Comparison of ENCODE assay signal across 1 cellular context in the genomic region with DNA sequence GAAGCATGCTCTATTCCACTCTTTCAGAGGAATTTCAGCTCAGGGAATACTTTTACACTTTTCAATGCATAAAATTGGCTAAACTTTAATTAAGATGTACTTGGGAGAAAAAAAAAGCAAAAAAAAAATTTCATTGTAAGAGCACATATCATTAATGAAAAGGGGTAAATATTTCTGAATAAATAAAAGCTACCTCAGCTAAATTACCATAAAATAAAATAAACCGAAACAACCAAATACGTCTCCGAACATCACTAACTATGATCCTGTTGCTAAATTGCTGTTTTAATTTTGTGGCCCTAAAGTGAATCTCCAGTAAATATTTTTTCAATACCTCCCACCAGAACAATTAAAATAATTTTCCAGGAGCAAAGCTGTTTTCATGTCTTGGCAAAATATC.
TF ChIP-seq lines count a peak whose summit lies in the region.

No MANE protein-coding gene starts in this region.

TF ChIP-seq in WTC11, 78 proteins besides CTCF, POLR2A, EP300 and RAD21 (continued from another document):
- TF ChIP-seq, protein P1, sequence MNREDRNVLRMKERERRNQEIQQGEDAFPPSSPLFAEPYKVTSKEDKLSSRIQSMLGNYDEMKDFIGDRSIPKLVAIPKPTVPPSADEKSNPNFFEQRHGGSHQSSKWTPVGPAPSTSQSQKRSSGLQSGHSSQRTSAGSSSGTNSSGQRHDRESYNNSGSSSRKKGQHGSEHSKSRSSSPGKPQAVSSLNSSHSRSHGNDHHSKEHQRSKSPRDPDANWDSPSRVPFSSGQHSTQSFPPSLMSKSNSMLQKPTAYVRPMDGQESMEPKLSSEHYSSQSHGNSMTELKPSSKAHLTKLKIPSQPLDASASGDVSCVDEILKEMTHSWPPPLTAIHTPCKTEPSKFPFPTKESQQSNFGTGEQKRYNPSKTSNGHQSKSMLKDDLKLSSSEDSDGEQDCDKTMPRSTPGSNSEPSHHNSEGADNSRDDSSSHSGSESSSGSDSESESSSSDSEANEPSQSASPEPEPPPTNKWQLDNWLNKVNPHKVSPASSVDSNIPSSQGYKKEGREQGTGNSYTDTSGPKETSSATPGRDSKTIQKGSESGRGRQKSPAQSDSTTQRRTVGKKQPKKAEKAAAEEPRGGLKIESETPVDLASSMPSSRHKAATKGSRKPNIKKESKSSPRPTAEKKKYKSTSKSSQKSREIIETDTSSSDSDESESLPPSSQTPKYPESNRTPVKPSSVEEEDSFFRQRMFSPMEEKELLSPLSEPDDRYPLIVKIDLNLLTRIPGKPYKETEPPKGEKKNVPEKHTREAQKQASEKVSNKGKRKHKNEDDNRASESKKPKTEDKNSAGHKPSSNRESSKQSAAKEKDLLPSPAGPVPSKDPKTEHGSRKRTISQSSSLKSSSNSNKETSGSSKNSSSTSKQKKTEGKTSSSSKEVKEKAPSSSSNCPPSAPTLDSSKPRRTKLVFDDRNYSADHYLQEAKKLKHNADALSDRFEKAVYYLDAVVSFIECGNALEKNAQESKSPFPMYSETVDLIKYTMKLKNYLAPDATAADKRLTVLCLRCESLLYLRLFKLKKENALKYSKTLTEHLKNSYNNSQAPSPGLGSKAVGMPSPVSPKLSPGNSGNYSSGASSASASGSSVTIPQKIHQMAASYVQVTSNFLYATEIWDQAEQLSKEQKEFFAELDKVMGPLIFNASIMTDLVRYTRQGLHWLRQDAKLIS (CRISPR knock-in tag; IDR thresholded peaks at IDR 0.05; ENCODE audit: borderline replicate concordance), result no peak
- TF ChIP-seq CBFB (CRISPR knock-in tag; IDR thresholded peaks at IDR 0.05; ENCODE audit: low read depth) (no peak), FOXK1 (CRISPR knock-in tag; IDR thresholded peaks at IDR 0.05) (no peak), TCF7 (CRISPR knock-in tag; IDR thresholded peaks at IDR 0.05; ENCODE audit: low read depth) (no peak), NR3C1 (CRISPR knock-in tag; conservative IDR thresholded peaks at IDR 0.05; ENCODE audit: low read depth) (no peak)
- TF ChIP-seq, protein P2, sequence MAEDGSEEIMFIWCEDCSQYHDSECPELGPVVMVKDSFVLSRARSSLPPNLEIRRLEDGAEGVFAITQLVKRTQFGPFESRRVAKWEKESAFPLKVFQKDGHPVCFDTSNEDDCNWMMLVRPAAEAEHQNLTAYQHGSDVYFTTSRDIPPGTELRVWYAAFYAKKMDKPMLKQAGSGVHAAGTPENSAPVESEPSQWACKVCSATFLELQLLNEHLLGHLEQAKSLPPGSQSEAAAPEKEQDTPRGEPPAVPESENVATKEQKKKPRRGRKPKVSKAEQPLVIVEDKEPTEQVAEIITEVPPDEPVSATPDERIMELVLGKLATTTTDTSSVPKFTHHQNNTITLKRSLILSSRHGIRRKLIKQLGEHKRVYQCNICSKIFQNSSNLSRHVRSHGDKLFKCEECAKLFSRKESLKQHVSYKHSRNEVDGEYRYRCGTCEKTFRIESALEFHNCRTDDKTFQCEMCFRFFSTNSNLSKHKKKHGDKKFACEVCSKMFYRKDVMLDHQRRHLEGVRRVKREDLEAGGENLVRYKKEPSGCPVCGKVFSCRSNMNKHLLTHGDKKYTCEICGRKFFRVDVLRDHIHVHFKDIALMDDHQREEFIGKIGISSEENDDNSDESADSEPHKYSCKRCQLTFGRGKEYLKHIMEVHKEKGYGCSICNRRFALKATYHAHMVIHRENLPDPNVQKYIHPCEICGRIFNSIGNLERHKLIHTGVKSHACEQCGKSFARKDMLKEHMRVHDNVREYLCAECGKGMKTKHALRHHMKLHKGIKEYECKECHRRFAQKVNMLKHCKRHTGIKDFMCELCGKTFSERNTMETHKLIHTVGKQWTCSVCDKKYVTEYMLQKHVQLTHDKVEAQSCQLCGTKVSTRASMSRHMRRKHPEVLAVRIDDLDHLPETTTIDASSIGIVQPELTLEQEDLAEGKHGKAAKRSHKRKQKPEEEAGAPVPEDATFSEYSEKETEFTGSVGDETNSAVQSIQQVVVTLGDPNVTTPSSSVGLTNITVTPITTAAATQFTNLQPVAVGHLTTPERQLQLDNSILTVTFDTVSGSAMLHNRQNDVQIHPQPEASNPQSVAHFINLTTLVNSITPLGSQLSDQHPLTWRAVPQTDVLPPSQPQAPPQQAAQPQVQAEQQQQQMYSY (CRISPR knock-in tag; IDR thresholded peaks at IDR 0.05), result no peak
- TF ChIP-seq, protein P3, sequence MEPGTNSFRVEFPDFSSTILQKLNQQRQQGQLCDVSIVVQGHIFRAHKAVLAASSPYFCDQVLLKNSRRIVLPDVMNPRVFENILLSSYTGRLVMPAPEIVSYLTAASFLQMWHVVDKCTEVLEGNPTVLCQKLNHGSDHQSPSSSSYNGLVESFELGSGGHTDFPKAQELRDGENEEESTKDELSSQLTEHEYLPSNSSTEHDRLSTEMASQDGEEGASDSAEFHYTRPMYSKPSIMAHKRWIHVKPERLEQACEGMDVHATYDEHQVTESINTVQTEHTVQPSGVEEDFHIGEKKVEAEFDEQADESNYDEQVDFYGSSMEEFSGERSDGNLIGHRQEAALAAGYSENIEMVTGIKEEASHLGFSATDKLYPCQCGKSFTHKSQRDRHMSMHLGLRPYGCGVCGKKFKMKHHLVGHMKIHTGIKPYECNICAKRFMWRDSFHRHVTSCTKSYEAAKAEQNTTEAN (CRISPR knock-in tag; IDR thresholded peaks at IDR 0.05), result no peak
- TF ChIP-seq, protein P4, sequence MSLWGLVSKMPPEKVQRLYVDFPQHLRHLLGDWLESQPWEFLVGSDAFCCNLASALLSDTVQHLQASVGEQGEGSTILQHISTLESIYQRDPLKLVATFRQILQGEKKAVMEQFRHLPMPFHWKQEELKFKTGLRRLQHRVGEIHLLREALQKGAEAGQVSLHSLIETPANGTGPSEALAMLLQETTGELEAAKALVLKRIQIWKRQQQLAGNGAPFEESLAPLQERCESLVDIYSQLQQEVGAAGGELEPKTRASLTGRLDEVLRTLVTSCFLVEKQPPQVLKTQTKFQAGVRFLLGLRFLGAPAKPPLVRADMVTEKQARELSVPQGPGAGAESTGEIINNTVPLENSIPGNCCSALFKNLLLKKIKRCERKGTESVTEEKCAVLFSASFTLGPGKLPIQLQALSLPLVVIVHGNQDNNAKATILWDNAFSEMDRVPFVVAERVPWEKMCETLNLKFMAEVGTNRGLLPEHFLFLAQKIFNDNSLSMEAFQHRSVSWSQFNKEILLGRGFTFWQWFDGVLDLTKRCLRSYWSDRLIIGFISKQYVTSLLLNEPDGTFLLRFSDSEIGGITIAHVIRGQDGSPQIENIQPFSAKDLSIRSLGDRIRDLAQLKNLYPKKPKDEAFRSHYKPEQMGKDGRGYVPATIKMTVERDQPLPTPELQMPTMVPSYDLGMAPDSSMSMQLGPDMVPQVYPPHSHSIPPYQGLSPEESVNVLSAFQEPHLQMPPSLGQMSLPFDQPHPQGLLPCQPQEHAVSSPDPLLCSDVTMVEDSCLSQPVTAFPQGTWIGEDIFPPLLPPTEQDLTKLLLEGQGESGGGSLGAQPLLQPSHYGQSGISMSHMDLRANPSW (CRISPR knock-in tag; conservative IDR thresholded peaks at IDR 0.05; ENCODE audit: low read depth), result no peak
